ENCODE assay signal across 21 cellular contexts in genomic region chr2:191860760-191861466, GRCh38. TPM values are rescaled to one million over a fixed set of nuclear protein-coding genes. Genes with fewer than 3 reads are reported as not detected.
"Had no signal": no experiment of that assay in that cellular context is flagged by ENCODE, and none has a peak within 500 bp of the region (broad histone marks: within the 10 kb centered on the region; RNA-seq: fewer than 3 reads in every experiment).

No MANE protein-coding gene starts in this region.

- H3K9me3 Mint-ChIP-seq: central memory CD8-positive, alpha-beta T cell; natural killer cell treated with Interleukin-12 subunit alpha and Interleukin-12 subunit beta and Interleukin-15 and Interleukin-18, amount 100 ng/mL, for 72 hours; stimulated activated effector memory CD8-positive, alpha-beta T cell treated with anti-CD3 and anti-CD28 coated beads, Interleukin-12 subunit alpha, Interleukin-12 subunit beta, amount 100 ng/mL, for 72 hours; T-helper 1 cell treated with Interleukin-12 subunit alpha and Interleukin-12 subunit beta and Interleukin-4 antibody, amounts not matched to agents 30 μg/mL and 1 μg/mL, for 36 hours had no signal

- DNase-seq: activated CD4-positive, alpha-beta T cell treated with anti-CD3 and anti-CD28 coated beads, Interleukin-2, amount 50 U/mL, for 1 hour; activated CD8-positive, alpha-beta memory T cell treated with anti-CD3 and anti-CD28 coated beads, Interleukin-2, amount 50 U/mL, for 48 hours; activated effector memory CD4-positive, alpha-beta T cell treated with anti-CD3 and anti-CD28 coated beads, Interleukin-2, amount 50 U/mL, for 16 hours; activated naive CD4-positive, alpha-beta T cell treated with anti-CD3 and anti-CD28 coated beads, Interleukin-2, amount 50 U/mL, for 16 hours; activated T-cell treated with anti-CD3 and anti-CD28 coated beads, Interleukin-2, amount 50 U/mL, for 48 hours; colonic mucosa; foreskin keratinocyte; glutamatergic neuron; kidney glomerular epithelial cell; ovary; sigmoid colon; stimulated activated CD4-positive, alpha-beta T cell treated with anti-CD3 and anti-CD28 coated beads, Interleukin-4, amount 100 ng/mL, for 24 hours; stomach; upper lobe of left lung had no signal

- H3K4me3 Mint-ChIP-seq: central memory CD8-positive, alpha-beta T cell; natural killer cell treated with Interleukin-12 subunit alpha and Interleukin-12 subunit beta and Interleukin-15 and Interleukin-18, amount 100 ng/mL, for 72 hours; stimulated activated effector memory CD8-positive, alpha-beta T cell treated with anti-CD3 and anti-CD28 coated beads, Interleukin-12 subunit alpha, Interleukin-12 subunit beta, amount 100 ng/mL, for 72 hours; T-helper 1 cell treated with Interleukin-12 subunit alpha and Interleukin-12 subunit beta and Interleukin-4 antibody, amounts not matched to agents 30 μg/mL and 1 μg/mL, for 36 hours had no signal

- H3K36me3 Mint-ChIP-seq: natural killer cell treated with Interleukin-12 subunit alpha and Interleukin-12 subunit beta and Interleukin-15 and Interleukin-18, amount 100 ng/mL, for 72 hours; stimulated activated effector memory CD8-positive, alpha-beta T cell treated with anti-CD3 and anti-CD28 coated beads, Interleukin-12 subunit alpha, Interleukin-12 subunit beta, amount 100 ng/mL, for 72 hours had no signal

- H3K27ac Mint-ChIP-seq: natural killer cell treated with Interleukin-12 subunit alpha and Interleukin-12 subunit beta and Interleukin-15 and Interleukin-18, amount 100 ng/mL, for 72 hours; stimulated activated effector memory CD8-positive, alpha-beta T cell treated with anti-CD3 and anti-CD28 coated beads, Interleukin-12 subunit alpha, Interleukin-12 subunit beta, amount 100 ng/mL, for 72 hours; T-helper 1 cell treated with Interleukin-12 subunit alpha and Interleukin-12 subunit beta and Interleukin-4 antibody, amounts not matched to agents 30 μg/mL and 1 μg/mL, for 36 hours had no signal

- H3K9me3 ChIP-seq: ascending aorta, colonic mucosa, ovary, sigmoid colon, stomach, thoracic aorta, upper lobe of left lung had no signal

- H3K4me3 ChIP-seq: ascending aorta, colonic mucosa, ovary, sigmoid colon, stomach, thoracic aorta, upper lobe of left lung had no signal

- H3K27ac ChIP-seq: ascending aorta, colonic mucosa, foreskin keratinocyte, ovary, stomach, thoracic aorta, upper lobe of left lung had no signal

- H3K27me3 ChIP-seq: ascending aorta, colonic mucosa, foreskin keratinocyte, ovary, sigmoid colon, stomach, upper lobe of left lung had no signal

- ATAC-seq: activated CD4-positive, CD25-positive, alpha-beta regulatory T cell treated with anti-CD3 and anti-CD28 coated beads, Interleukin-2, amount 50 U/mL, for 24 hours; foreskin keratinocyte; natural killer cell treated with Interleukin-12 subunit alpha and Interleukin-12 subunit beta and Interleukin-15 and Interleukin-18, amount 100 ng/mL, for 72 hours; stimulated activated effector memory CD8-positive, alpha-beta T cell treated with anti-CD3 and anti-CD28 coated beads, Interleukin-12 subunit alpha, Interleukin-12 subunit beta, amount 100 ng/mL, for 72 hours had no signal

- H3K36me3 ChIP-seq: ascending aorta, colonic mucosa, ovary, sigmoid colon, stomach, thoracic aorta, upper lobe of left lung had no signal

- H3K4me1 ChIP-seq: ascending aorta, colonic mucosa had no signal

- H3K4me1 Mint-ChIP-seq: central memory CD8-positive, alpha-beta T cell; stimulated activated effector memory CD8-positive, alpha-beta T cell treated with anti-CD3 and anti-CD28 coated beads, Interleukin-12 subunit alpha, Interleukin-12 subunit beta, amount 100 ng/mL, for 72 hours had no signal

RNA-seq across cellular contexts. Expression of gene CAVIN2, which starts 14.0 kb away (rescaled TPM):
- total RNA-seq: natural killer cell treated with Interleukin-12 subunit alpha and Interleukin-12 subunit beta and Interleukin-15 and Interleukin-18, amount 100 ng/mL, for 72 hours had no signal
